ENCODE assay signal across 15 cellular contexts in genomic region chr10:128051548-128051947, GRCh38.
DNase-seq lines count a peak whose midpoint lies in the region; ATAC-seq and TF ChIP-seq lines count a peak whose summit lies in the region.
"Had no signal": no experiment of that assay in that cellular context is flagged by ENCODE, and none has a peak within 500 bp of the region (broad histone marks: within the 10 kb centered on the region; RNA-seq: fewer than 3 reads in every experiment).

No MANE protein-coding gene starts in this region.

- intact Hi-C loops in dendritic cell treated with granulocyte-macrophage colony-stimulating factor and Interleukin-4, amounts not matched to agents 40 ng/mL and 50 ng/mL, for 4 days (cut with micrococcal nuclease), result loop anchor here (1.0 kb wide), 1 partner anchor 13 kb away; no protein-coding TSS in a partner anchor

- H3K27me3 Mint-ChIP-seq in dendritic cell treated with granulocyte-macrophage colony-stimulating factor and Interleukin-4, amounts not matched to agents 40 ng/mL and 50 ng/mL, for 4 days, result no peaks in the 10 kb centered on the region

- H3K4me2 ChIP-seq in SK-N-SH, result no peak overlapping the region

- DNase-seq in AML-193 (lab: John Stamatoyannopoulos, UW), result peak; percentile 24 to 30
- DNase-seq in Kasumi-1 (lab: John Stamatoyannopoulos, UW), result peak; percentile 40 to 53
- no peak for DNase-seq in SK-N-SH
- no peak for DNase-seq in effector CD4-positive, alpha-beta T cell
- DNase-seq in NCI-H1105 treated with DMSO at 0.1 percent for 48 hours (lab: John Stamatoyannopoulos, UW), result no peak
- DNase-seq: CD8-positive, alpha-beta T cell; DMS79 treated with DMSO at 0.1 percent for 48 hours; IMR-90; NCI-H2081; NCI-H510A; testis had no signal

- peaks cover 71% of the 10 kb centered on the region for H3K4me1 Mint-ChIP-seq in dendritic cell treated with granulocyte-macrophage colony-stimulating factor and Interleukin-4, amounts not matched to agents 40 ng/mL and 50 ng/mL, for 4 days (ENCODE audit: low read depth)

- WGBS in SK-N-SH (ENCODE audit: low lambda C conversion rate), result 83% methylated on average over 4 of the region's 5 CpGs

- no peaks in the 10 kb centered on the region for H3K79me2 ChIP-seq in SK-N-SH (ENCODE audit: insufficient read depth)

- no peaks in the 10 kb centered on the region for H4K20me1 ChIP-seq in SK-N-SH (ENCODE audit: insufficient read depth)

- no peak overlapping the region for H3K9ac ChIP-seq in SK-N-SH

- H3K27ac Mint-ChIP-seq in dendritic cell treated with granulocyte-macrophage colony-stimulating factor and Interleukin-4, amounts not matched to agents 40 ng/mL and 50 ng/mL, for 4 days, result peak overlapping the region; percentile 86
- H3K27ac Mint-ChIP-seq: brain had no signal

- H3K4me3 ChIP-seq in mononuclear cell (ENCODE audit: low read length), result peak overlapping the region; percentile 0
- no peak overlapping the region for H3K4me3 ChIP-seq in SK-N-SH (ENCODE audit: low read depth in 2 of 2, low read length in 1 of 2)
- H3K4me3 ChIP-seq: testis had no signal

- no peaks in the 10 kb centered on the region for H3K9me3 ChIP-seq in mononuclear cell (ENCODE audit: low read depth, low read length)
- no peaks in the 10 kb centered on the region for H3K9me3 ChIP-seq in SK-N-SH
- H3K9me3 ChIP-seq: testis had no signal

- no peak overlapping the region for H2AFZ ChIP-seq in SK-N-SH (ENCODE audit: low read depth)

- TF ChIP-seq RAD21 in SK-N-SH (IDR thresholded peaks at IDR 0.05; ENCODE audit: low read length), result no peak

- H3K36me3 ChIP-seq in SK-N-SH (replicated peaks in 1 of 2; ENCODE audit: control insufficient read depth in 1 of 2, insufficient read depth in 2 of 2, low read length in 1 of 2), result peaks cover 0 to 19% of the 10 kb centered on the region in 2 experiments

- CTCF ChIA-PET in SK-N-SH (lab: Yijun Ruan, JAX), result interaction anchor here (0.8 to 3.2 kb wide), 6 partner anchors 16 to 197 kb away, joined by 3 to 22 read pairs (median 4); no protein-coding TSS in a partner anchor

- no peak for ATAC-seq in GM18520 (IDR thresholded peaks at IDR 0.05; ENCODE audit: unreplicated experiment)
- ATAC-seq: CD8-positive, alpha-beta T cell had no signal

- no peak for TF ChIP-seq CTCF in SK-N-SH (IDR thresholded peaks at IDR 0.05)

- POLR2A ChIA-PET in SK-N-SH (lab: Yijun Ruan, JAX), result no interaction called here

- H3K9me3 Mint-ChIP-seq in dendritic cell treated with granulocyte-macrophage colony-stimulating factor and Interleukin-4, amounts not matched to agents 40 ng/mL and 50 ng/mL, for 4 days, result no peaks in the 10 kb centered on the region
- H3K9me3 Mint-ChIP-seq: brain; CD8-positive, alpha-beta T cell had no signal

- no peaks in the 10 kb centered on the region for H3K9me2 ChIP-seq in SK-N-SH

- no peak overlapping the region for H3K27ac ChIP-seq in SK-N-SH (ENCODE audit: low read depth in 2 of 2, low read length in 1 of 2)
- H3K27ac ChIP-seq: testis had no signal

- H3K4me1 ChIP-seq in mononuclear cell (ENCODE audit: insufficient read depth, low read length), result peaks cover 84% of the 10 kb centered on the region
- H3K4me1 ChIP-seq in SK-N-SH (ENCODE audit: control insufficient read depth in 1 of 2, insufficient read depth in 2 of 2, low read depth in 1 of 2, low read length in 1 of 2), result no peaks in the 10 kb centered on the region

- no peaks in the 10 kb centered on the region for H3F3A ChIP-seq in SK-N-SH (replicated peaks; ENCODE audit: insufficient read depth)

- peaks cover 96% of the 10 kb centered on the region for H3K36me3 Mint-ChIP-seq in dendritic cell treated with granulocyte-macrophage colony-stimulating factor and Interleukin-4, amounts not matched to agents 40 ng/mL and 50 ng/mL, for 4 days (ENCODE audit: low read depth)

- no peak for TF ChIP-seq EP300 in SK-N-SH (IDR thresholded peaks at IDR 0.05; ENCODE audit: borderline replicate concordance in 1 of 2, low read depth in 1 of 2, low read length in 1 of 2)

- H3K27me3 ChIP-seq in mononuclear cell (ENCODE audit: insufficient read depth, low read length) (no peaks in the 10 kb centered on the region), SK-N-SH (ENCODE audit: insufficient read depth) (no peaks in the 10 kb centered on the region)
- H3K27me3 ChIP-seq: testis had no signal

- peak overlapping the region; percentile 90 for H3K4me3 Mint-ChIP-seq in dendritic cell treated with granulocyte-macrophage colony-stimulating factor and Interleukin-4, amounts not matched to agents 40 ng/mL and 50 ng/mL, for 4 days
- H3K4me3 Mint-ChIP-seq: brain; CD8-positive, alpha-beta T cell had no signal

TF ChIP-seq in SK-N-SH, 30 proteins besides CTCF, POLR2A, EP300 and RAD21:
- TF ChIP-seq USF1 (IDR thresholded peaks at IDR 0.05; ENCODE audit: borderline replicate concordance, low read depth) (no peak), NRF1 (IDR thresholded peaks at IDR 0.05; ENCODE audit: low read depth, low read length) (no peak), TCF12 (IDR thresholded peaks at IDR 0.05) (no peak), SIN3A (IDR thresholded peaks at IDR 0.05; ENCODE audit: borderline replicate concordance, low read depth, low read length) (no peak), MEF2A (IDR thresholded peaks at IDR 0.05; ENCODE audit: borderline replicate concordance, low read depth) (no peak), JUND (IDR thresholded peaks at IDR 0.05) (no peak), TEAD4 (IDR thresholded peaks at IDR 0.05; ENCODE audit: borderline replicate concordance, insufficient read depth) (no peak)

Comparison
In these comparisons a context has a peak if more than half of its experiments do, and no peak if none do; other contexts are left out.
1. DNase-seq: peak in AML-193 (2 of 2) and Kasumi-1 (2 of 2); none in SK-N-SH (single experiment), effector CD4-positive, alpha-beta T cell (single experiment) and NCI-H1105 treated with DMSO at 0.1 percent for 48 hours (single experiment).